10 cellular contexts compared by ENCODE assay signal in genomic region chr12:56143870-56144269, GRCh38. TPM values are rescaled to one million over a fixed set of nuclear protein-coding genes. Genes with fewer than 3 reads are reported as not detected.
DNase-seq lines count a peak whose midpoint lies in the region; ATAC-seq and TF ChIP-seq lines count a peak whose summit lies in the region.
"Had no signal": no experiment of that assay in that cellular context is flagged by ENCODE, and none has a peak within 500 bp of the region (broad histone marks: within the 10 kb centered on the region; RNA-seq: fewer than 3 reads in every experiment).

No MANE protein-coding gene starts in this region.

- no peaks in the 10 kb centered on the region for H3K9me3 Mint-ChIP-seq in activated CD8-positive, alpha-beta T cell treated with anti-CD3 and anti-CD28 coated beads for 36 hours
- H3K9me3 Mint-ChIP-seq: GM23338 had no signal

- WGBS in esophagus muscularis mucosa: 74% methylated on average over 8 of the region's 8 CpGs
- WGBS in sigmoid colon, 2 donors: 52 to 75% methylated on average over 8 of the region's 8 CpGs

- TF ChIP-seq EP300 in esophagus muscularis mucosa (IDR thresholded peaks at IDR 0.05): no peak
- no peak for TF ChIP-seq EP300 in sigmoid colon (IDR thresholded peaks at IDR 0.05)

- H3K4me1 Mint-ChIP-seq in activated CD8-positive, alpha-beta T cell treated with anti-CD3 and anti-CD28 coated beads for 36 hours (ENCODE audit: low read depth): peaks cover 32% of the 10 kb centered on the region
- H3K4me1 Mint-ChIP-seq: GM23338 had no signal

- H3K4me3 ChIP-seq in esophagus muscularis mucosa: no peak overlapping the region
- H3K4me3 ChIP-seq in sigmoid colon: no peak overlapping the region
- H3K4me3 ChIP-seq: GM23338 had no signal

- POLR2A ChIA-PET in activated CD8-positive, alpha-beta T cell treated with anti-CD3 and anti-CD28 coated beads for 36 hours (lab: Charles Lee): interaction anchor here (0.7 to 3.3 kb wide), 12 partner anchors 8 to 64 kb away, joined by 3 to 23 read pairs (median 4); partner anchors contain the start of genes ERBB3, ESYT1, MYL6B and ZC3H10

- H3K36me3 Mint-ChIP-seq in activated CD8-positive, alpha-beta T cell treated with anti-CD3 and anti-CD28 coated beads for 36 hours (ENCODE audit: low read depth): peaks cover 57% of the 10 kb centered on the region

- H3K27me3 ChIP-seq in esophagus muscularis mucosa: no peaks in the 10 kb centered on the region
- no peaks in the 10 kb centered on the region for H3K27me3 ChIP-seq in sigmoid colon
- H3K27me3 ChIP-seq: brain microvascular endothelial cell had no signal

- H3K4me1 ChIP-seq in esophagus muscularis mucosa (peaks cover 23 to 44% (median 33%) of the 10 kb centered on the region in 4 donors), sigmoid colon (no peaks in the 10 kb centered on the region)

- no peak for DNase-seq in activated CD8-positive, alpha-beta T cell treated with anti-CD3 and anti-CD28 coated beads for 36 hours
- no peak for DNase-seq in esophagus muscularis mucosa (ENCODE audit: extremely low spot score)
- DNase-seq in sigmoid colon: no peak
- DNase-seq in GM19238 (ENCODE audit: insufficient read length, low spot score): no peak
- DNase-seq in GOT3 (lab: John Stamatoyannopoulos, UW): no peak
- DNase-seq: brain microvascular endothelial cell, DMS53, mesendoderm, NCI-H226 had no signal

- H3K4me3 Mint-ChIP-seq in activated CD8-positive, alpha-beta T cell treated with anti-CD3 and anti-CD28 coated beads for 36 hours: no peak overlapping the region
- H3K4me3 Mint-ChIP-seq: GM23338 had no signal

- no peak for TF ChIP-seq CTCF in activated CD8-positive, alpha-beta T cell treated with anti-CD3 and anti-CD28 coated beads for 36 hours (IDR thresholded peaks at IDR 0.05)
- TF ChIP-seq CTCF in esophagus muscularis mucosa (IDR thresholded peaks at IDR 0.05) (no peak), sigmoid colon (IDR thresholded peaks at IDR 0.05) (no peak)

- H3K27ac Mint-ChIP-seq in activated CD8-positive, alpha-beta T cell treated with anti-CD3 and anti-CD28 coated beads for 36 hours: peak overlapping the region; percentile 83
- H3K27ac Mint-ChIP-seq: GM23338 had no signal

- intact Hi-C loops in activated CD8-positive, alpha-beta T cell treated with anti-CD3 and anti-CD28 coated beads for 36 hours (cut with micrococcal nuclease): no loop called here
- intact Hi-C loops in esophagus muscularis mucosa (cut with DNase I) (no loop called here), sigmoid colon (cut with DNase I) (no loop called here)

- H3K27ac ChIP-seq in esophagus muscularis mucosa (replicated peaks in 1 of 4) (peak overlapping the region; percentile 34 to 68 (median 55)), sigmoid colon (peak overlapping the region; percentile 14 to 44 (median 37))
- H3K27ac ChIP-seq: brain microvascular endothelial cell had no signal

- H3K9me3 ChIP-seq in esophagus muscularis mucosa (no peaks in the 10 kb centered on the region), sigmoid colon (no peaks in the 10 kb centered on the region)

- CTCF ChIA-PET in activated CD8-positive, alpha-beta T cell treated with anti-CD3 and anti-CD28 coated beads for 36 hours (lab: Charles Lee): interaction anchor here (0.8 to 1.8 kb wide), 4 partner anchors 15 to 45 kb away, joined by 3 to 7 read pairs (median 5); partner anchors contain the start of genes ESYT1 and SMARCC2

- ATAC-seq in activated CD8-positive, alpha-beta T cell treated with anti-CD3 and anti-CD28 coated beads for 36 hours: no peak
- ATAC-seq: GM23338 had no signal

- H3K36me3 ChIP-seq in esophagus muscularis mucosa: peaks cover 49 to 67% (median 64%) of the 10 kb centered on the region in 4 donors
- H3K36me3 ChIP-seq in sigmoid colon: peaks cover 36 to 63% (median 50%) of the 10 kb centered on the region in 4 donors

- TF ChIP-seq POLR2A in esophagus muscularis mucosa (IDR thresholded peaks at IDR 0.05; ENCODE audit: low read depth): no peak
- no peak for TF ChIP-seq POLR2A in sigmoid colon (IDR thresholded peaks at IDR 0.05)

- no peaks in the 10 kb centered on the region for H3K27me3 Mint-ChIP-seq in activated CD8-positive, alpha-beta T cell treated with anti-CD3 and anti-CD28 coated beads for 36 hours

RNA-seq across cellular contexts. Expression of gene MYL6B, which starts 8.5 kb away (rescaled TPM):
- total RNA-seq in activated CD8-positive, alpha-beta T cell treated with anti-CD3 and anti-CD28 coated beads for 36 hours: 10 to 100 TPM; 60.3 to 66.9 TPM
- total RNA-seq in esophagus muscularis mucosa (10 to 100 TPM; 28.5 to 39.4 (median 33.6) TPM), sigmoid colon (10 to 100 TPM; 37.7 to 90.6 (median 64.1) TPM)
- polyA plus RNA-seq in sigmoid colon: 10 to 100 TPM; 26.4 to 63.7 (median 32.3) TPM

RNA-seq across cellular contexts. Expression of gene MYL6, which starts 14.3 kb away (rescaled TPM):
- total RNA-seq in activated CD8-positive, alpha-beta T cell treated with anti-CD3 and anti-CD28 coated beads for 36 hours: 100 to 1,000 TPM; 647 to 663 TPM
- 1,000 to 10,000 TPM; 5,145 to 8,531 (median 5,986) TPM for total RNA-seq in esophagus muscularis mucosa
- 1,000 to 10,000 TPM; 6,491 to 9,553 (median 8,571) TPM for total RNA-seq in sigmoid colon
- 1,000 to 10,000 TPM; 3,150 to 7,537 (median 5,524) TPM for polyA plus RNA-seq in sigmoid colon

RNA-seq across cellular contexts. Expression of gene ESYT1, which starts 15.8 kb away (rescaled TPM):
- total RNA-seq in activated CD8-positive, alpha-beta T cell treated with anti-CD3 and anti-CD28 coated beads for 36 hours: 100 to 1,000 TPM; 154 to 160 TPM
- 100 to 1,000 TPM; 151 to 245 (median 214) TPM for total RNA-seq in esophagus muscularis mucosa
- 100 to 1,000 TPM in 1 of 4 donors, 10 to 100 TPM in 3; 67.6 to 102 (median 88.7) TPM for total RNA-seq in sigmoid colon
- 10 to 100 TPM in 2 of 3 donors, 1 to 10 TPM in 1; 9.0 to 73.9 (median 13.8) TPM for polyA plus RNA-seq in sigmoid colon

RNA-seq across cellular contexts. Expression of gene ZC3H10, which starts 25.8 kb away (rescaled TPM):
- total RNA-seq in activated CD8-positive, alpha-beta T cell treated with anti-CD3 and anti-CD28 coated beads for 36 hours: 1 to 10 TPM; 6.8 to 7.2 TPM
- total RNA-seq in esophagus muscularis mucosa (1 to 10 TPM; 5.0 to 7.9 (median 6.6) TPM), sigmoid colon (1 to 10 TPM; 3.9 to 6.9 (median 4.8) TPM)
- polyA plus RNA-seq in sigmoid colon: 1 to 10 TPM; 1.2 to 3.8 (median 1.4) TPM

RNA-seq across cellular contexts. Expression of gene RPL41, which starts 27.4 kb away (rescaled TPM):
- 1,000 to 10,000 TPM; 5,401 to 5,452 TPM for total RNA-seq in activated CD8-positive, alpha-beta T cell treated with anti-CD3 and anti-CD28 coated beads for 36 hours
- 1,000 to 10,000 TPM; 1,962 to 4,166 (median 3,502) TPM for total RNA-seq in esophagus muscularis mucosa
- 1,000 to 10,000 TPM; 1,926 to 5,407 (median 3,655) TPM for total RNA-seq in sigmoid colon
- polyA plus RNA-seq in sigmoid colon: 1,000 to 10,000 TPM; 6,021 to 9,845 (median 6,338) TPM

Comparison
In these comparisons a context has a peak if more than half of its experiments do, and no peak if none do; other contexts are left out.
1. RNA of gene MYL6, which starts 14.3 kb away (total RNA-seq): 6,491 to 9,553 TPM in sigmoid colon and 5,145 to 8,531 TPM in esophagus muscularis mucosa; 647 to 663 TPM in activated CD8-positive, alpha-beta T cell treated with anti-CD3 and anti-CD28 coated beads for 36 hours; every median in the first group is over 4 times any median in the second.